8 cellular contexts compared by ENCODE assay signal in genomic region chr17:8630802-8631553, GRCh38. TPM values are rescaled to one million over a fixed set of nuclear protein-coding genes. Genes with fewer than 3 reads are reported as not detected.
DNase-seq lines count a peak whose midpoint lies in the region; ATAC-seq lines count a peak whose summit lies in the region.

No MANE protein-coding gene starts in this region.

- H3K4me1 Mint-ChIP-seq in activated CD4-positive, alpha-beta T cell treated with anti-CD3 and anti-CD28 coated beads, Interleukin-2, amount 10 ng/mL, durations not matched to agents 24 days and 14 days, result peaks cover 16% of the 10 kb centered on the region

- DNase-seq in AG08396 (ENCODE audit: low spot score) (peak; percentile 100), NCI-H446 treated with DMSO at 0.1 percent for 48 hours (lab: John Stamatoyannopoulos, UW) (peak; percentile 99), cortex of kidney (lab: John Stamatoyannopoulos, UW) (peak; percentile 79), left colon (peak; percentile 96 to 97)
- peak; percentile 97 for DNase-seq in activated CD4-positive, alpha-beta T cell treated with anti-CD3 and anti-CD28 coated beads, Interleukin-2, amount 10 ng/mL, durations not matched to agents 24 days and 14 days
- DNase-seq in stimulated activated CD4-positive, alpha-beta T cell treated with anti-CD3 and anti-CD28 coated beads, Interleukin-1b, Interleukin-23, amount 100 ng/mL, for 4 hours (ENCODE audit: low read depth in 2 of 2), result peak; percentile 60 to 79

- intact Hi-C loops in activated CD4-positive, alpha-beta T cell treated with anti-CD3 and anti-CD28 coated beads, Interleukin-2, amount 10 ng/mL, durations not matched to agents 24 days and 14 days (cut with micrococcal nuclease), result loop anchor here (5.0 kb wide), 1 partner anchor 194 kb away; the partner anchor contains the start of gene NDEL1
- intact Hi-C loops in left colon (cut with DNase I, micrococcal nuclease), result no loop called here

- ATAC-seq in GM19035 (IDR thresholded peaks at IDR 0.05; ENCODE audit: unreplicated experiment) (peak; percentile 95), HG03378 (IDR thresholded peaks at IDR 0.05; ENCODE audit: unreplicated experiment) (peak; percentile 84), left colon (peak; percentile 99)

- peaks cover 59% of the 10 kb centered on the region for H3K27me3 Mint-ChIP-seq in activated CD4-positive, alpha-beta T cell treated with anti-CD3 and anti-CD28 coated beads, Interleukin-2, amount 10 ng/mL, durations not matched to agents 24 days and 14 days

- H3K36me3 Mint-ChIP-seq in activated CD4-positive, alpha-beta T cell treated with anti-CD3 and anti-CD28 coated beads, Interleukin-2, amount 10 ng/mL, durations not matched to agents 24 days and 14 days (ENCODE audit: low read depth), result no peaks in the 10 kb centered on the region

- peak overlapping the region; percentile 93 for H3K4me3 Mint-ChIP-seq in activated CD4-positive, alpha-beta T cell treated with anti-CD3 and anti-CD28 coated beads, Interleukin-2, amount 10 ng/mL, durations not matched to agents 24 days and 14 days

- H3K27ac Mint-ChIP-seq in activated CD4-positive, alpha-beta T cell treated with anti-CD3 and anti-CD28 coated beads, Interleukin-2, amount 10 ng/mL, durations not matched to agents 24 days and 14 days, result peak overlapping the region; percentile 78

- no peaks in the 10 kb centered on the region for H3K9me3 Mint-ChIP-seq in activated CD4-positive, alpha-beta T cell treated with anti-CD3 and anti-CD28 coated beads, Interleukin-2, amount 10 ng/mL, durations not matched to agents 24 days and 14 days

RNA-seq across cellular contexts. Expression of gene MYH10, which starts 0.5 kb away (rescaled TPM):
- total RNA-seq in activated CD4-positive, alpha-beta T cell treated with anti-CD3 and anti-CD28 coated beads, Interleukin-2, amount 10 ng/mL, durations not matched to agents 24 days and 14 days, result 14.1 and 19.4 TPM in 2 replicates
- total RNA-seq in left colon, result 1 to 10 TPM; 5.6 to 7.2 TPM

Comparison
In these comparisons a context has a peak if more than half of its experiments do, and no peak if none do; other contexts are left out.
1. Peak in every context shown above with its lines: DNase-seq and ATAC-seq.